Comparison of ENCODE assay signal across 8 cellular contexts in genomic region chr13:110560606-110561334, GRCh38. TPM values are rescaled to one million over a fixed set of nuclear protein-coding genes. Genes with fewer than 3 reads are reported as not detected.
DNase-seq lines count a peak whose midpoint lies in the region; ATAC-seq and TF ChIP-seq lines count a peak whose summit lies in the region.

No MANE protein-coding gene starts in this region.

- no peaks in the 10 kb centered on the region for H3K9me3 Mint-ChIP-seq in activated B cell treated with CpG ODN at 0.5 μM for 24 hours

- H3K4me3 ChIP-seq in GM12864 (ENCODE audit: low read depth, low read length) (peak overlapping the region; percentile 63), foreskin fibroblast (ENCODE audit: low read depth in 1 of 2, low read length in 2 of 2) (peak overlapping the region; percentile 86 to 90)

- H3K4me3 Mint-ChIP-seq in activated B cell treated with CpG ODN at 0.5 μM for 24 hours, result peak overlapping the region; percentile 78

- H3K36me3 Mint-ChIP-seq in activated B cell treated with CpG ODN at 0.5 μM for 24 hours (ENCODE audit: low read depth), result peaks cover 4% of the 10 kb centered on the region

- ATAC-seq in HG03280 (IDR thresholded peaks at IDR 0.05; ENCODE audit: unreplicated experiment) (peak; percentile 19), activated B cell treated with CpG ODN at 0.5 μM for 24 hours (ENCODE audit: low read depth) (no peak), omental fat pad (ENCODE audit: low FRiP score) (peak; percentile 39), GM18519 (IDR thresholded peaks at IDR 0.05; ENCODE audit: low FRiP score, unreplicated experiment) (no peak)

- POLR2A ChIA-PET in activated B cell treated with CpG ODN at 0.5 μM for 24 hours (lab: Charles Lee), result interaction anchor here (0.6 to 2.2 kb wide), 4 partner anchors 19 to 154 kb away, joined by 9 to 14 read pairs (median 12); partner anchors contain the start of gene ING1

- in situ Hi-C loops in ACHN (cut with HindIII; ENCODE audit: low pct_ligation_motif_present, low pct_unique_long_range_greater_than_20kb, low sequenced_read_pairs), result no loop called here

- peaks cover 32% of the 10 kb centered on the region for H3K4me1 Mint-ChIP-seq in activated B cell treated with CpG ODN at 0.5 μM for 24 hours

- CTCF ChIA-PET in activated B cell treated with CpG ODN at 0.5 μM for 24 hours (lab: Charles Lee), result interaction anchor here (1.6 kb wide), 1 partner anchor 105 kb away, joined by 6 read pairs; no protein-coding TSS in a partner anchor

- H3K27ac Mint-ChIP-seq in activated B cell treated with CpG ODN at 0.5 μM for 24 hours, result peak overlapping the region; percentile 65

- intact Hi-C loops in activated B cell treated with CpG ODN at 0.5 μM for 24 hours (cut with micrococcal nuclease), result loop anchor here (2.0 to 5.0 kb wide), 2 partner anchors 90 to 783 kb away; no protein-coding TSS in a partner anchor

- H3K27me3 Mint-ChIP-seq in activated B cell treated with CpG ODN at 0.5 μM for 24 hours, result peaks cover 3% of the 10 kb centered on the region

- peak; percentile 25 for DNase-seq in ACHN
- no peak for DNase-seq in GM12864 (ENCODE audit: low read depth)
- peak; percentile 39 for DNase-seq in activated B cell treated with CpG ODN at 0.5 μM for 24 hours
- DNase-seq in foreskin fibroblast, result peak; percentile 16 to 54
- no peak for DNase-seq in omental fat pad (ENCODE audit: low spot score)
- DNase-seq in NCI-H2081 treated with DMSO at 0.1 percent for 48 hours (lab: John Stamatoyannopoulos, UW), result no peak

- TF ChIP-seq CTCF in GM12864 (IDR thresholded peaks at IDR 0.05; ENCODE audit: low read depth, low read length, missing control alignments) (no peak), activated B cell treated with CpG ODN at 0.5 μM for 24 hours (IDR thresholded peaks at IDR 0.05) (no peak), foreskin fibroblast (IDR thresholded peaks at IDR 0.05; ENCODE audit: low read depth, low read length) (no peak), omental fat pad (IDR thresholded peaks at IDR 0.05) (no peak)

RNA-seq across cellular contexts. Expression of gene RAB20, which starts 0.8 kb away (rescaled TPM):
- total RNA-seq in activated B cell treated with CpG ODN at 0.5 μM for 24 hours (2.7 and 3.1 TPM in 2 replicates), omental fat pad (10 to 100 TPM; 34.7 to 67.9 (median 49.4) TPM)

RNA-seq across cellular contexts. Expression of gene NAXD, which starts 54.6 kb away (rescaled TPM):
- 31.1 and 32.7 TPM in 2 replicates for total RNA-seq in activated B cell treated with CpG ODN at 0.5 μM for 24 hours
- total RNA-seq in omental fat pad, result 10 to 100 TPM; 20.4 to 25.8 (median 24.2) TPM

Comparison
In these comparisons a context has a peak if more than half of its experiments do, and no peak if none do; other contexts are left out.
1. DNase-seq: peak in ACHN (single experiment), activated B cell treated with CpG ODN at 0.5 μM for 24 hours (single experiment) and foreskin fibroblast (2 of 2); none in GM12864 (single experiment), omental fat pad (single experiment) and NCI-H2081 treated with DMSO at 0.1 percent for 48 hours (single experiment).
2. ATAC-seq: peak in HG03280 (single experiment) and omental fat pad (single experiment); none in activated B cell treated with CpG ODN at 0.5 μM for 24 hours (single experiment) and GM18519 (single experiment).